1 cellular context compared by ENCODE assay signal in the genomic region with DNA sequence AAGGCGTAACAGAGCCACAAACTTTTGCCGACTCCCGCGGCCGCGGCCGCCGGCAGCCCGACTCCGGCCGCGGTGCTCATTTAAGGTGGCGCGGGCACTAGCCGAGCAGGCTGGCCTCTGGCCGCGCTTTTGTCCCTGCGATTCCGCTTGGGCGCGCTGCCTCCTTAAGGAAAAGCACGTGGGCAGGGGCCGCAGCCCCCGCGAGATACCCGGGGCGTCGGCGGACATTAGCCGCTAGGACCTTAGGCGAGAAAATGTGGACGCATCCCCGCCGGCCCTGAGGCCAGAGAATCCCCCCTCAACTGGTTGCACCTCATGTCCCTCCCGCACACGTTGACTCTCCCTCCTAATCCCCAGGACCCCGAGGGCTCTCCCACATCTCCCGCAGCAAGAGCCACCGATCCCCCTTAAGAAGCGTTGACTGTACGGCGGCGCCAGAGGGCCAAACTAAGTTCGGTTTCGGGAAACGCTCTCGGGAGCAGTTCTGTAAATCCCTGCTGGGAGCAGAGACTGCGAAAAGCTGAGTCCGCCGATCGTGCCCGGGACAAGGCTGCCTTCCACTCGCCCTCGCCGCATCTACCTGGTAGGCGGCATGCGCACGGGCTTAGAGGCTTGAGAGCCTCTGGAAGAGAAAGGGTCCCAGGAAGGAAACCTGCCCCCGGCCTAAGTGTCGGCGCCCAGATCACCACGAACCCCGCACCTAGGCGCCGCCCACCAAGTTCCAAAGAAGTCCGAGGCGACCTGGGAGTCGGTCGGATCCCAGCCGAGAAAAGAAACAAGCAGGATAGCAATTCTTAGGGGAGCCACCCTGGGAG.
TF ChIP-seq lines count a peak whose summit lies in the region.

No MANE protein-coding gene starts in this region.

TF ChIP-seq in WTC11, 78 proteins besides CTCF, POLR2A, EP300 and RAD21 (continued from another document):
- TF ChIP-seq, protein P1, sequence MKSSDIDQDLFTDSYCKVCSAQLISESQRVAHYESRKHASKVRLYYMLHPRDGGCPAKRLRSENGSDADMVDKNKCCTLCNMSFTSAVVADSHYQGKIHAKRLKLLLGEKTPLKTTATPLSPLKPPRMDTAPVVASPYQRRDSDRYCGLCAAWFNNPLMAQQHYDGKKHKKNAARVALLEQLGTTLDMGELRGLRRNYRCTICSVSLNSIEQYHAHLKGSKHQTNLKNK (CRISPR knock-in tag; IDR thresholded peaks at IDR 0.05) = no peak
- TF ChIP-seq GRHL2 (CRISPR knock-in tag; IDR thresholded peaks at IDR 0.05; ENCODE audit: insufficient replicate concordance, severe bottlenecking) (no peak), FOXK1 (CRISPR knock-in tag; IDR thresholded peaks at IDR 0.05) (peak; percentile 30), NR1H2 (CRISPR knock-in tag; IDR thresholded peaks at IDR 0.05) (no peak), NR3C1 (CRISPR knock-in tag; conservative IDR thresholded peaks at IDR 0.05; ENCODE audit: low read depth) (no peak), TP53 (CRISPR knock-in tag; IDR thresholded peaks at IDR 0.05) (no peak), ZNF317 (CRISPR knock-in tag; IDR thresholded peaks at IDR 0.05; ENCODE audit: borderline replicate concordance, low read depth) (no peak)
- TF ChIP-seq, protein P2, sequence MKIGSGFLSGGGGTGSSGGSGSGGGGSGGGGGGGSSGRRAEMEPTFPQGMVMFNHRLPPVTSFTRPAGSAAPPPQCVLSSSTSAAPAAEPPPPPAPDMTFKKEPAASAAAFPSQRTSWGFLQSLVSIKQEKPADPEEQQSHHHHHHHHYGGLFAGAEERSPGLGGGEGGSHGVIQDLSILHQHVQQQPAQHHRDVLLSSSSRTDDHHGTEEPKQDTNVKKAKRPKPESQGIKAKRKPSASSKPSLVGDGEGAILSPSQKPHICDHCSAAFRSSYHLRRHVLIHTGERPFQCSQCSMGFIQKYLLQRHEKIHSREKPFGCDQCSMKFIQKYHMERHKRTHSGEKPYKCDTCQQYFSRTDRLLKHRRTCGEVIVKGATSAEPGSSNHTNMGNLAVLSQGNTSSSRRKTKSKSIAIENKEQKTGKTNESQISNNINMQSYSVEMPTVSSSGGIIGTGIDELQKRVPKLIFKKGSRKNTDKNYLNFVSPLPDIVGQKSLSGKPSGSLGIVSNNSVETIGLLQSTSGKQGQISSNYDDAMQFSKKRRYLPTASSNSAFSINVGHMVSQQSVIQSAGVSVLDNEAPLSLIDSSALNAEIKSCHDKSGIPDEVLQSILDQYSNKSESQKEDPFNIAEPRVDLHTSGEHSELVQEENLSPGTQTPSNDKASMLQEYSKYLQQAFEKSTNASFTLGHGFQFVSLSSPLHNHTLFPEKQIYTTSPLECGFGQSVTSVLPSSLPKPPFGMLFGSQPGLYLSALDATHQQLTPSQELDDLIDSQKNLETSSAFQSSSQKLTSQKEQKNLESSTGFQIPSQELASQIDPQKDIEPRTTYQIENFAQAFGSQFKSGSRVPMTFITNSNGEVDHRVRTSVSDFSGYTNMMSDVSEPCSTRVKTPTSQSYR (CRISPR knock-in tag; IDR thresholded peaks at IDR 0.05) = 0 out of 2 replicates have a peak, but pooled peaks have one; percentile 13
- TF ChIP-seq, protein P3, sequence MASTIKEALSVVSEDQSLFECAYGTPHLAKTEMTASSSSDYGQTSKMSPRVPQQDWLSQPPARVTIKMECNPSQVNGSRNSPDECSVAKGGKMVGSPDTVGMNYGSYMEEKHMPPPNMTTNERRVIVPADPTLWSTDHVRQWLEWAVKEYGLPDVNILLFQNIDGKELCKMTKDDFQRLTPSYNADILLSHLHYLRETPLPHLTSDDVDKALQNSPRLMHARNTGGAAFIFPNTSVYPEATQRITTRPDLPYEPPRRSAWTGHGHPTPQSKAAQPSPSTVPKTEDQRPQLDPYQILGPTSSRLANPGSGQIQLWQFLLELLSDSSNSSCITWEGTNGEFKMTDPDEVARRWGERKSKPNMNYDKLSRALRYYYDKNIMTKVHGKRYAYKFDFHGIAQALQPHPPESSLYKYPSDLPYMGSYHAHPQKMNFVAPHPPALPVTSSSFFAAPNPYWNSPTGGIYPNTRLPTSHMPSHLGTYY (CRISPR knock-in tag; IDR thresholded peaks at IDR 0.05) = no peak
- TF ChIP-seq, protein P4, sequence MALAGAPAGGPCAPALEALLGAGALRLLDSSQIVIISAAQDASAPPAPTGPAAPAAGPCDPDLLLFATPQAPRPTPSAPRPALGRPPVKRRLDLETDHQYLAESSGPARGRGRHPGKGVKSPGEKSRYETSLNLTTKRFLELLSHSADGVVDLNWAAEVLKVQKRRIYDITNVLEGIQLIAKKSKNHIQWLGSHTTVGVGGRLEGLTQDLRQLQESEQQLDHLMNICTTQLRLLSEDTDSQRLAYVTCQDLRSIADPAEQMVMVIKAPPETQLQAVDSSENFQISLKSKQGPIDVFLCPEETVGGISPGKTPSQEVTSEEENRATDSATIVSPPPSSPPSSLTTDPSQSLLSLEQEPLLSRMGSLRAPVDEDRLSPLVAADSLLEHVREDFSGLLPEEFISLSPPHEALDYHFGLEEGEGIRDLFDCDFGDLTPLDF (CRISPR knock-in tag; IDR thresholded peaks at IDR 0.05) = 0 out of 2 replicates have a peak, but pooled peaks have one; percentile 65
